Comparison of ENCODE assay signal across 22 cellular contexts in the genomic region with DNA sequence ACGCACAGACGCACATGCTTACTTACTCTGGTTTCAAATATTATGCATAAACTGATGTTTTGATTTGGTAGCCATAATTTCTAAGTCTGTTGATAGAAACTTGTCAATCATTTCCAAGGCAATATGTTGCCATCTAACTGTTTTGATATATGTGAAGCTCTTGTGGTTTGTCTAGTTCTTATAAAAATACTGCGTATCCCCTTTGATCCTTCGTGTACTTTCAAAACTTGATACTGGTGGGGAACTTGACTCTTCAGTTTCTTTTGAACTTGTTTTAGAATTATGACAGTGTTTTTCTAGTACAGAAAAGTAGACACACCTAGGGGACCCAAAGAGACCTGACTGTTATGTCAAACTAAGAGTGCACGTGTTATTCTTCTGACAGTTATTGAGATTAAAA.
"Had no signal": no experiment of that assay in that cellular context is flagged by ENCODE, and none has a peak within 500 bp of the region (broad histone marks: within the 10 kb centered on the region; RNA-seq: fewer than 3 reads in every experiment).

No MANE protein-coding gene starts in this region.

- H3K4me3 Mint-ChIP-seq: activated CD8-positive, alpha-beta T cell treated with anti-CD3 and anti-CD28 coated beads for 36 hours; activated T-helper 1 cell treated with anti-CD3 and anti-CD28 coated beads, Interleukin-12 subunit alpha, Interleukin-12 subunit beta, Interleukin-2, Interleukin-4 antibody, amounts not matched to agents 30 ng/mL and 10 ng/mL and 1 ng/mL, durations not matched to agents 14 hours and 24 hours and 36 hours; T-helper 1 cell treated with Interleukin-12 subunit alpha and Interleukin-12 subunit beta and Interleukin-4 antibody, amounts not matched to agents 30 μg/mL and 1 μg/mL, for 36 hours; WTC11 had no signal

- H3K27ac ChIP-seq: brain microvascular endothelial cell, Peyer's patch, RWPE1, SJCRH30 had no signal

- H3K36me3 ChIP-seq: brain microvascular endothelial cell, cardiac muscle cell, Peyer's patch, SJCRH30 had no signal

- H3K9me3 ChIP-seq: Peyer's patch, SJCRH30, SK-N-SH had no signal

- H3K27me3 ChIP-seq: brain microvascular endothelial cell, cardiac muscle cell, Peyer's patch, SJCRH30 had no signal

- H3K27ac Mint-ChIP-seq: activated CD8-positive, alpha-beta T cell treated with anti-CD3 and anti-CD28 coated beads for 36 hours; activated T-helper 1 cell treated with anti-CD3 and anti-CD28 coated beads, Interleukin-12 subunit alpha, Interleukin-12 subunit beta, Interleukin-2, Interleukin-4 antibody, amounts not matched to agents 30 ng/mL and 10 ng/mL and 1 ng/mL, durations not matched to agents 14 hours and 24 hours and 36 hours; T-helper 1 cell treated with Interleukin-12 subunit alpha and Interleukin-12 subunit beta and Interleukin-4 antibody, amounts not matched to agents 30 μg/mL and 1 μg/mL, for 36 hours; WTC11 had no signal

- DNase-seq: activated CD8-positive, alpha-beta memory T cell treated with anti-CD3 and anti-CD28 coated beads, Interleukin-2, amount 50 U/mL, for 4 hours; activated CD8-positive, alpha-beta T cell treated with anti-CD3 and anti-CD28 coated beads for 36 hours; activated effector memory CD4-positive, alpha-beta T cell treated with anti-CD3 and anti-CD28 coated beads, Interleukin-2, amount 50 U/mL, for 16 hours; activated naive CD4-positive, alpha-beta T cell treated with anti-CD3 and anti-CD28 coated beads, Interleukin-2, amount 50 U/mL, for 16 hours; brain microvascular endothelial cell; Karpas-422; MM.1S; NCI-H1105; NCI-H1436; NCI-H1694 treated with DMSO at 0.1 percent for 48 hours; NCI-H2081; NCI-H524; Peyer's patch; Right ventricle myocardium superior; SJCRH30; SK-N-SH had no signal

- H3K4me1 ChIP-seq: Peyer's patch, SJCRH30 had no signal

- H3K36me3 Mint-ChIP-seq: WTC11 had no signal

- H3K27me3 Mint-ChIP-seq: activated CD8-positive, alpha-beta T cell treated with anti-CD3 and anti-CD28 coated beads for 36 hours had no signal

- H3K9me3 Mint-ChIP-seq: activated CD8-positive, alpha-beta T cell treated with anti-CD3 and anti-CD28 coated beads for 36 hours; activated T-helper 1 cell treated with anti-CD3 and anti-CD28 coated beads, Interleukin-12 subunit alpha, Interleukin-12 subunit beta, Interleukin-2, Interleukin-4 antibody, amounts not matched to agents 30 ng/mL and 10 ng/mL and 1 ng/mL, durations not matched to agents 14 hours and 24 hours and 36 hours; T-helper 1 cell treated with Interleukin-12 subunit alpha and Interleukin-12 subunit beta and Interleukin-4 antibody, amounts not matched to agents 30 μg/mL and 1 μg/mL, for 36 hours; WTC11 had no signal

- H3K4me3 ChIP-seq: cardiac muscle cell, K562, Peyer's patch, SJCRH30 had no signal

- ATAC-seq: activated CD8-positive, alpha-beta T cell treated with anti-CD3 and anti-CD28 coated beads for 36 hours; K562; WTC11 had no signal
